Comparison of ENCODE assay signal across 27 cellular contexts in genomic region chr18:10293966-10294365, GRCh38.
"Had no signal": no experiment of that assay in that cellular context is flagged by ENCODE, and none has a peak within 500 bp of the region (broad histone marks: within the 10 kb centered on the region; RNA-seq: fewer than 3 reads in every experiment).

No MANE protein-coding gene starts in this region.

- DNase-seq: effector CD8-positive, alpha-beta T cell; foreskin keratinocyte; glutamatergic neuron; heart right ventricle; hippocampal formation; left cardiac atrium; left lung; mesenchymal stem cell; midbrain; naive thymus-derived CD8-positive, alpha-beta T cell; nephron progenitor cell; occipital lobe; ovary; posterior cingulate gyrus; psoas muscle; right cardiac atrium; sigmoid colon; stimulated activated CD4-positive, alpha-beta T cell treated with anti-CD3 and anti-CD28 coated beads, Interleukin-2, amount 100 ng/mL, for 24 hours; stimulated activated CD4-positive, alpha-beta T cell treated with anti-CD3 and anti-CD28 coated beads, Interleukin-4, amount 100 ng/mL, for 24 hours; stimulated activated naive CD4-positive, alpha-beta T cell treated with Interleukin-2 at 50 U/mL for 16 hours; stomach; thyroid gland; trophoblast cell had no signal

- H3K27me3 Mint-ChIP-seq: dendritic cell treated with granulocyte-macrophage colony-stimulating factor and Interleukin-4, amounts not matched to agents 40 ng/mL and 50 ng/mL, for 4 days had no signal

- H3K36me3 ChIP-seq: esophagus muscularis mucosa, gastroesophageal sphincter, heart right ventricle, left lung, ovary, sigmoid colon, stomach, thyroid gland had no signal

- H3K36me3 Mint-ChIP-seq: stimulated activated effector memory CD8-positive, alpha-beta T cell treated with anti-CD3 and anti-CD28 coated beads, Interleukin-12 subunit alpha, Interleukin-12 subunit beta, amount 100 ng/mL, for 72 hours had no signal

- H3K9me3 ChIP-seq: left lung, ovary, psoas muscle, sigmoid colon, thyroid gland had no signal

- H3K4me1 Mint-ChIP-seq: stimulated activated effector memory CD8-positive, alpha-beta T cell treated with anti-CD3 and anti-CD28 coated beads, Interleukin-12 subunit alpha, Interleukin-12 subunit beta, amount 100 ng/mL, for 72 hours had no signal

- H3K4me3 ChIP-seq: esophagus muscularis mucosa, gastroesophageal sphincter, heart right ventricle, left lung, ovary, psoas muscle, sigmoid colon, stomach, thyroid gland had no signal

- ATAC-seq: foreskin keratinocyte; gastroesophageal sphincter; heart right ventricle; left cardiac atrium; left lung; naive thymus-derived CD8-positive, alpha-beta T cell; psoas muscle; right cardiac atrium; stimulated activated effector memory CD8-positive, alpha-beta T cell treated with anti-CD3 and anti-CD28 coated beads, Interleukin-12 subunit alpha, Interleukin-12 subunit beta, amount 100 ng/mL, for 72 hours had no signal

- H3K4me1 ChIP-seq: foreskin keratinocyte, gastroesophageal sphincter, psoas muscle, sigmoid colon, thyroid gland had no signal

- H3K27me3 ChIP-seq: esophagus muscularis mucosa, foreskin keratinocyte, gastroesophageal sphincter, heart right ventricle, left lung, ovary, sigmoid colon, stomach, thyroid gland had no signal

- H3K4me3 Mint-ChIP-seq: dendritic cell treated with granulocyte-macrophage colony-stimulating factor and Interleukin-4, amounts not matched to agents 40 ng/mL and 50 ng/mL, for 4 days; naive thymus-derived CD8-positive, alpha-beta T cell; nephron progenitor cell; stimulated activated effector memory CD8-positive, alpha-beta T cell treated with anti-CD3 and anti-CD28 coated beads, Interleukin-12 subunit alpha, Interleukin-12 subunit beta, amount 100 ng/mL, for 72 hours had no signal

- H3K27ac ChIP-seq: esophagus muscularis mucosa, foreskin keratinocyte, gastroesophageal sphincter, heart right ventricle, left lung, ovary, psoas muscle, sigmoid colon, stomach, thyroid gland had no signal

- H3K27ac Mint-ChIP-seq: dendritic cell treated with granulocyte-macrophage colony-stimulating factor and Interleukin-4, amounts not matched to agents 40 ng/mL and 50 ng/mL, for 4 days; nephron progenitor cell; stimulated activated effector memory CD8-positive, alpha-beta T cell treated with anti-CD3 and anti-CD28 coated beads, Interleukin-12 subunit alpha, Interleukin-12 subunit beta, amount 100 ng/mL, for 72 hours had no signal
